ENCODE assay signal across 21 cellular contexts in genomic region chr1:76938304-76938703, GRCh38.
"Had no signal": no experiment of that assay in that cellular context is flagged by ENCODE, and none has a peak within 500 bp of the region (broad histone marks: within the 10 kb centered on the region; RNA-seq: fewer than 3 reads in every experiment).

No MANE protein-coding gene starts in this region.

- H3K27me3 ChIP-seq: esophagus muscularis mucosa, gastrocnemius medialis, left lung, right atrium auricular region, suprapubic skin, thyroid gland had no signal

- H3K9me3 Mint-ChIP-seq: dendritic cell treated with granulocyte-macrophage colony-stimulating factor and Interleukin-4, amounts not matched to agents 40 ng/mL and 50 ng/mL, for 4 days; effector memory CD8-positive, alpha-beta T cell; memory B cell; mesothelial cell of epicardium; natural killer cell treated with Interleukin-12 subunit alpha and Interleukin-12 subunit beta and Interleukin-15 and Interleukin-18, amount 100 ng/mL, for 72 hours had no signal

- H3K4me3 Mint-ChIP-seq: dendritic cell treated with granulocyte-macrophage colony-stimulating factor and Interleukin-4, amounts not matched to agents 40 ng/mL and 50 ng/mL, for 4 days; effector memory CD8-positive, alpha-beta T cell; memory B cell; mesothelial cell of epicardium; natural killer cell treated with Interleukin-12 subunit alpha and Interleukin-12 subunit beta and Interleukin-15 and Interleukin-18, amount 100 ng/mL, for 72 hours had no signal

- H3K27ac Mint-ChIP-seq: dendritic cell treated with granulocyte-macrophage colony-stimulating factor and Interleukin-4, amounts not matched to agents 40 ng/mL and 50 ng/mL, for 4 days; effector memory CD8-positive, alpha-beta T cell; memory B cell; mesothelial cell of epicardium; natural killer cell treated with Interleukin-12 subunit alpha and Interleukin-12 subunit beta and Interleukin-15 and Interleukin-18, amount 100 ng/mL, for 72 hours had no signal

- H3K79me2 ChIP-seq: parathyroid adenoma had no signal

- H3K36me3 ChIP-seq: esophagus muscularis mucosa, gastrocnemius medialis, left lung, lower lobe of right lung, right atrium auricular region, suprapubic skin, thyroid gland had no signal

- H2AFZ ChIP-seq: parathyroid adenoma had no signal

- FAIRE-seq: colon, keratinocyte, small intestine, urothelium cell line had no signal

- ATAC-seq: effector memory CD8-positive, alpha-beta T cell; gastrocnemius medialis; natural killer cell treated with Interleukin-12 subunit alpha and Interleukin-12 subunit beta and Interleukin-15 and Interleukin-18, amount 100 ng/mL, for 72 hours had no signal

- H3K9ac ChIP-seq: parathyroid adenoma had no signal

- H3K36me3 Mint-ChIP-seq: memory B cell; mesothelial cell of epicardium; natural killer cell treated with Interleukin-12 subunit alpha and Interleukin-12 subunit beta and Interleukin-15 and Interleukin-18, amount 100 ng/mL, for 72 hours; type B pancreatic cell had no signal

- H3K4me3 ChIP-seq: esophagus muscularis mucosa, gastrocnemius medialis, left lung, lower lobe of right lung, right atrium auricular region, suprapubic skin, thyroid gland had no signal

- H3K4me1 ChIP-seq: esophagus muscularis mucosa, gastrocnemius medialis, parathyroid adenoma, suprapubic skin, thyroid gland had no signal

- H3K9me3 ChIP-seq: esophagus muscularis mucosa, gastrocnemius medialis, left lung, lower lobe of right lung, right atrium auricular region, suprapubic skin, thyroid gland had no signal

- H3K27ac ChIP-seq: epithelial cell of prostate, esophagus muscularis mucosa, gastrocnemius medialis, left lung, lower lobe of right lung, parathyroid adenoma, right atrium auricular region, suprapubic skin, thyroid gland had no signal

- DNase-seq: effector memory CD8-positive, alpha-beta T cell; gastrocnemius medialis; left lung; lower lobe of right lung; small intestine; stimulated activated CD4-positive, alpha-beta T cell treated with anti-CD3 and anti-CD28 coated beads, Interleukin-2, amount 100 ng/mL, for 48 hours; stimulated activated naive CD4-positive, alpha-beta T cell treated with Interleukin-2 at 50 U/mL for 16 hours; thyroid gland had no signal
